20 cellular contexts compared by ENCODE assay signal in the genomic region with DNA sequence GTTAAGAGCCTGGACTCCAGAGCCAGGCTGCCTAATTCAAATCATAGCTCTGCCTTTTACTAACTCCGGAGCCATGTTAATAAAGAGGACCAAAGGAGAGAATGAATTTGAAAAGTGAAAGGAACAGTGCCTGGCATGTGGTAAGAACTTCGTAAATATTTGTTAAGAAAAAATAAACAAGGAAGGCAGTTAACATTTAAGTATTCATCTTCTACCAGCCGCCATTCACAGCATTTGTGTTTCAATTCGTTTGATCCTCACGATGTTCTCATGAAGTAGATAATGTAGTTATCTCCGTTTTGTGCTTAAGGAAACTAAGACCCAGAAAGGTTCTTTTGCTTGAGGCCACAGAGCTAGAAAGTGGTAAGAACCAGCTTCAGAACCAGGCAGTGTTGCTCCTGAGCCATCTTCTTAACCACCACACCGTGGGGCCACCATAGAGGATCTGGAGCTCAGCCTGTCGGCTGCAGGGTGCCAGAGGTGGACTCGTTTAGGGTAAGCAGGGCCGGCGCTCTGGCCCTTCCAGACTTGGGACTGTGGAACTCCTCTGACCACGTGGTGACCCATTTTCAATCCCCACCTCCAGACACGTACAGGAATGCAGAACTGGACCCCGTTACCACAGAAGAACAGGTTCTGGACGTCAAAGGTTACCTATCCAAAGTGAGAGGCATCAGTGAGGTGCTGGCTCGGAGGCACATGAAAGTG. TPM values are rescaled to one million over a fixed set of nuclear protein-coding genes. Genes with fewer than 3 reads are reported as not detected.
A peak's percentile ranks its signal among the peaks of the same experiment; 100 is the strongest.
DNase-seq lines count a peak whose midpoint lies in the region; ATAC-seq and TF ChIP-seq lines count a peak whose summit lies in the region.
"Had no signal": no experiment of that assay in that cellular context is flagged by ENCODE, and none has a peak within 500 bp of the region (broad histone marks: within the 10 kb centered on the region; RNA-seq: fewer than 3 reads in every experiment).

No MANE protein-coding gene starts in this region.

- TF ChIP-seq CTCF in 22Rv1 (IDR thresholded peaks at IDR 0.05) (no peak), Panc1 (IDR thresholded peaks at IDR 0.05) (no peak), sigmoid colon (IDR thresholded peaks at IDR 0.05) (no peak)

- no peak for DNase-seq in Panc1 (ENCODE audit: low read depth, low spot score)
- DNase-seq in left lobe of liver (ENCODE audit: low spot score): peak; percentile 67
- no peak for DNase-seq in sigmoid colon
- DNase-seq in inferior parietal cortex (ENCODE audit: extremely low spot score): no peak
- DNase-seq in A172 (ENCODE audit: low spot score): no peak
- no peak for DNase-seq in superior temporal gyrus (ENCODE audit: extremely low spot score)
- DNase-seq: ACHN, AML-193, DMS79 treated with DMSO at 0.1 percent for 48 hours, GOT3, NCI-H1417, NCI-H187, NCI-H2107, NCI-H2227 treated with DMSO at 0.1 percent for 48 hours, NCI-H510A treated with DMSO at 0.1 percent for 48 hours, NCI-H774, SHP77 treated with DMSO at 0.1 percent for 48 hours had no signal

- peak overlapping the region; percentile 39 for H3K27ac ChIP-seq in 22Rv1
- no peak overlapping the region for H3K27ac ChIP-seq in Panc1 (ENCODE audit: low read length)
- H3K27ac ChIP-seq in sigmoid colon: peak overlapping the region in 3 of 4 donors; percentile 8 to 90 (median 28)
- H3K27ac ChIP-seq: C4-2B, KMS-11 had no signal

- POLR2A ChIA-PET in Panc1 (lab: Charles Lee): interaction anchor here (0.5 to 1.1 kb wide), 2 partner anchors 10 to 31 kb away, joined by 5 to 6 read pairs; no protein-coding TSS in a partner anchor

- H3K4me3 ChIP-seq in Panc1 (ENCODE audit: low read depth in 2 of 2, low read length in 2 of 2) (no peak overlapping the region), sigmoid colon (no peak overlapping the region)

- 75 to 83% methylated on average over 16 of the region's 16 CpGs for WGBS in sigmoid colon, 2 donors

- BruUV-seq in Panc1 (replicated peaks; lab: Mats Ljungman, UMichigan): TSS peak; percentile 41

- ATAC-seq in Panc1 (no peak), left lobe of liver (peak; percentile 45)

- H3K36me3 ChIP-seq in Panc1 (ENCODE audit: control insufficient read depth, insufficient read depth, low read length): peaks cover 7% of the 10 kb centered on the region
- peaks cover 40 to 90% (median 52%) of the 10 kb centered on the region in 4 donors for H3K36me3 ChIP-seq in sigmoid colon

- intact Hi-C loops in Panc1 (cut with micrococcal nuclease; ENCODE audit: unreplicated experiment) (no loop called here), sigmoid colon (cut with DNase I) (no loop called here)

- H3K4me1 ChIP-seq in Panc1 (ENCODE audit: control insufficient read depth, insufficient read depth, low read length): 0 out of 2 replicates have a peak, but pooled peaks cover 2% of the 10 kb centered on the region
- peaks cover 0 to 23% (median 17%) of the 10 kb centered on the region in 4 donors for H3K4me1 ChIP-seq in sigmoid colon

- CTCF ChIA-PET in Panc1 (lab: Charles Lee): no interaction called here

- no peak for TF ChIP-seq EP300 in sigmoid colon (IDR thresholded peaks at IDR 0.05)

- in situ Hi-C loops in Panc1 (cut with HindIII; ENCODE audit: low pct_unique_long_range_greater_than_20kb, low sequenced_read_pairs): no loop called here

- TF ChIP-seq POLR2A in sigmoid colon (IDR thresholded peaks at IDR 0.05): no peak

- no peaks in the 10 kb centered on the region for H3K9me3 ChIP-seq in Panc1 (ENCODE audit: control insufficient read depth, insufficient read depth, low read depth, low read length)
- H3K9me3 ChIP-seq in sigmoid colon: no peaks in the 10 kb centered on the region

- H3K27me3 ChIP-seq in Panc1 (ENCODE audit: control insufficient read depth, insufficient read depth, low read length) (no peaks in the 10 kb centered on the region), sigmoid colon (no peaks in the 10 kb centered on the region)

RNA-seq across cellular contexts. Expression of gene MFN2, which starts 11.9 kb away (rescaled TPM):
- total RNA-seq in Panc1 (2021; ENCODE audit: unreplicated experiment): 104 TPM
- 74.4 TPM for polyA plus RNA-seq in Panc1 (2012; ENCODE audit: insufficient read length)
- total RNA-seq in left lobe of liver: 45.0 TPM
- total RNA-seq in sigmoid colon: 100 to 1,000 TPM in 2 of 4 donors, 10 to 100 TPM in 2; 83.9 to 121 (median 96.9) TPM
- polyA plus RNA-seq in sigmoid colon: 10 to 100 TPM; 33.0 to 61.5 (median 58.0) TPM
- 51.1 and 52.2 TPM in 2 replicates for total RNA-seq in A172 (2014; rRNA removed; shearing (Covaris generic))

RNA-seq across cellular contexts. Expression of gene MIIP, which starts 27.2 kb away (rescaled TPM):
- 56.3 TPM for total RNA-seq in Panc1 (2021; ENCODE audit: unreplicated experiment)
- polyA plus RNA-seq in Panc1 (2012; ENCODE audit: insufficient read length): 65.4 TPM
- 10.1 TPM for total RNA-seq in left lobe of liver
- 10 to 100 TPM; 23.7 to 31.2 (median 27.4) TPM for total RNA-seq in sigmoid colon
- polyA plus RNA-seq in sigmoid colon: 10 to 100 TPM; 12.7 to 32.6 (median 18.0) TPM
- 22.8 and 41.6 TPM in 2 replicates for total RNA-seq in A172 (2014; rRNA removed; shearing (Covaris generic))

RNA-seq across cellular contexts. Expression of gene PLOD1, which starts 57.6 kb away (rescaled TPM):
- total RNA-seq in Panc1 (2021; ENCODE audit: unreplicated experiment): 156 TPM
- 305 TPM for polyA plus RNA-seq in Panc1 (2012; ENCODE audit: insufficient read length)
- total RNA-seq in left lobe of liver: 70.8 TPM
- total RNA-seq in sigmoid colon: 10 to 100 TPM; 41.1 to 76.2 (median 51.0) TPM
- 10 to 100 TPM in 2 of 3 donors, 1 to 10 TPM in 1; 5.4 to 40.9 (median 16.2) TPM for polyA plus RNA-seq in sigmoid colon
- 58.0 and 68.4 TPM in 2 replicates for total RNA-seq in A172 (2014; rRNA removed; shearing (Covaris generic))
